In the genomic region with DNA sequence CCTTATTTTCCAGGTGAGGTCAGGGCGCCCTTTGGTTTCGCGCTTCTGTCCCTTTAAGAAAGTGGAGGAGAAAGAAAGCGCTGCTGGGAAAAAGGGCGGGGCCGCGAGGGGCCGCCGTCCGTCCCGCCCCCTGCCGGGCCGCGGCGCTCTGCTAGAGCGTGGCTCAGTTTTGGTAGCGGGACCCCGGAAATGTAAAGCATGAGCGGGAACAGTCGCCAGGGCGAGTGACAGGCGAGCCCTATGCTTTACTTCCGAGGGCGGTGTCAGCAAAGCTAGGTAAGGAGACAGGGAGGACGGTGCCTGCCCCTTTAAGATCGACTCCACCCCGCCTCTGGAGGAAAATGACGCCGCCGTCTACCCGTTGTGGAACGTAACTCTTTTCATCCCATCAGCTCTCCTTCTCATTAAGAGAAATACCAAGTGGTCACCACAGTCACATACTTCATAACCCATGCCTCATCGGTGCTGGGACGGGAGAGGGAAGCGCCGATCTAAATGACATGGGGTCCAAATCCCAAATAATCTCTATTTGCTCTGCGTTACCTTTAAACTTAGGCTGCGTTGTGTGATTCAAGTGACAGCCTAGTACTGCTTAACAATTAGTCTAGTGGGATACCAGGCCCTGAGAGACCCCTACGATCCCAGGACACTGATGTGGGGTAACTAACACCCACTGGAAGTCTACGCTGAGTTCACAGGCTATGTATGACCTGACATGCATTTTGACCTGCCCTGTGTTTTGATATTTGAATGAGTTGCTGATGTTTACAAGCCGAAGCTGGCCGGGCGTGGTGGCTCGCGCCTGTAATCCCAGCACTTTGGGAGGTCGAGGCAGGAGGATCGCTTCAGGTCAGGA, we compare ENCODE assay signal across 8 cellular contexts. TPM values are rescaled to one million over a fixed set of nuclear protein-coding genes. Genes with fewer than 3 reads are reported as not detected.
DNase-seq lines count a peak whose midpoint lies in the region; ATAC-seq and TF ChIP-seq lines count a peak whose summit lies in the region.

A gene with protein sequence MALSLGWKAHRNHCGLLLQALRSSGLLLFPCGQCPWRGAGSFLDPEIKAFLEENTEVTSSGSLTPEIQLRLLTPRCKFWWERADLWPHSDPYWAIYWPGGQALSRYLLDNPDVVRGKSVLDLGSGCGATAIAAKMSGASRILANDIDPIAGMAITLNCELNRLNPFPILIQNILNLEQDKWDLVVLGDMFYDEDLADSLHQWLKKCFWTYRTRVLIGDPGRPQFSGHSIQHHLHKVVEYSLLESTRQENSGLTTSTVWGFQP (plus strand): TSS at position 602 of the 856 bp plus-strand sequence. CDS start 2,266 bp downstream, outside the sequence.

- WGBS in adrenal gland, 4 donors = 2 to 4% (median 3%) methylated on average over 36 to 47 of the region's 47 CpGs
- WGBS in heart left ventricle, 4 donors = 4 to 7% (median 4%) methylated on average over 36 to 47 of the region's 47 CpGs
- WGBS in upper lobe of left lung, 2 donors = 3 to 8% methylated on average over 44 to 47 of the region's 47 CpGs

- H3K27me3 ChIP-seq in adrenal gland (no peaks in the 10 kb centered on the region), heart left ventricle (no peaks in the 10 kb centered on the region), upper lobe of left lung (no peaks in the 10 kb centered on the region)

- H3K27ac ChIP-seq in adrenal gland = peak within 1 kb of the TSS; percentile 70 to 98 (median 94)
- H3K27ac ChIP-seq in heart left ventricle = peak within 1 kb of the TSS; percentile 87 to 99 (median 93)
- peak within 1 kb of the TSS; percentile 92 to 95 (median 94) for H3K27ac ChIP-seq in upper lobe of left lung

- peak; percentile 30 to 91 for TF ChIP-seq POLR2A in adrenal gland (IDR thresholded peaks at IDR 0.05)
- TF ChIP-seq POLR2A in heart left ventricle (IDR thresholded peaks at IDR 0.05) = peak in 1 of 2 donors; percentile 32
- peak in 3 of 4 donors; percentile 47 to 70 (median 61) for TF ChIP-seq POLR2A in upper lobe of left lung (IDR thresholded peaks at IDR 0.05)

- TF ChIP-seq EP300 in upper lobe of left lung (IDR thresholded peaks at IDR 0.05) = no peak

- TF ChIP-seq CTCF in GM12873 (IDR thresholded peaks at IDR 0.05; ENCODE audit: insufficient read depth, low read depth, low read length, missing control alignments) = peak; percentile 31
- peak; percentile 24 to 66 (median 48) for TF ChIP-seq CTCF in adrenal gland (IDR thresholded peaks at IDR 0.05)
- peak in 11 of 12 donors; percentile 33 to 80 (median 46) for TF ChIP-seq CTCF in heart left ventricle (IDR thresholded peaks at IDR 0.05)
- peak in 5 of 6 experiments; percentile 40 to 84 (median 67) for TF ChIP-seq CTCF in upper lobe of left lung (IDR thresholded peaks at IDR 0.05)

- no peaks in the 10 kb centered on the region for H3K36me3 ChIP-seq in adrenal gland (replicated peaks in 1 of 2)
- H3K36me3 ChIP-seq in heart left ventricle = peaks cover 0 to 17% (median 0%) of the 10 kb centered on the region in 9 donors
- peaks cover 0 to 9% (median 0%) of the 10 kb centered on the region in 4 donors for H3K36me3 ChIP-seq in upper lobe of left lung

- ATAC-seq in HG02759 (IDR thresholded peaks at IDR 0.05; ENCODE audit: unreplicated experiment) (peak; percentile 100), heart left ventricle (peak; percentile 88 to 96 (median 96)), upper lobe of left lung (ENCODE audit: low FRiP score in 2 of 2) (peak; percentile 96)

- intact Hi-C loops in adrenal gland (cut with DNase I) = loop anchor here (10.0 kb wide), 3 partner anchors 395 to 655 kb away; no protein-coding TSS in a partner anchor
- intact Hi-C loops in heart left ventricle (cut with DNase I) = loop anchor here (2.0 to 10.0 kb wide), 11 partner anchors 68 to 1015 kb away; a partner anchor contains a TSS

- H3K9me3 ChIP-seq in adrenal gland (replicated peaks in 1 of 3) (no peaks in the 10 kb centered on the region), heart left ventricle (no peaks in the 10 kb centered on the region), upper lobe of left lung (no peaks in the 10 kb centered on the region)

- H3K4me1 ChIP-seq in adrenal gland (replicated peaks in 1 of 2) = peaks cover 10 to 12% of the 10 kb centered on the region in 2 donors
- peaks cover 0 to 12% (median 6%) of the 10 kb centered on the region in 12 donors for H3K4me1 ChIP-seq in heart left ventricle
- peaks cover 0 to 6% (median 3%) of the 10 kb centered on the region in 4 donors for H3K4me1 ChIP-seq in upper lobe of left lung

- peak; percentile 91 to 97 (median 94) for DNase-seq in NCI-H1417 (lab: John Stamatoyannopoulos, UW)
- peak; percentile 90 to 98 for DNase-seq in SW 1271 (lab: John Stamatoyannopoulos, UW)
- DNase-seq in adrenal gland = peak; percentile 84 to 96 (median 92)
- DNase-seq in heart left ventricle = peak; percentile 86 to 91 (median 90)
- peak; percentile 94 for DNase-seq in pons (ENCODE audit: low spot score)
- DNase-seq in upper lobe of left lung = peak; percentile 93 to 96

- H3K4me3 ChIP-seq in adrenal gland (peak within 1 kb of the TSS; percentile 18 to 92 (median 68)), heart left ventricle (peak within 1 kb of the TSS; percentile 28 to 92 (median 70)), upper lobe of left lung (peak within 1 kb of the TSS; percentile 55 to 64 (median 60))

RNA-seq across cellular contexts. Expression of the gene that starts here (rescaled TPM):
- total RNA-seq in adrenal gland (10 to 100 TPM in 2 of 8 donors, 1 to 10 TPM in 6; 2.0 to 11.1 (median 8.3) TPM), heart left ventricle (1 to 10 TPM; 3.1 to 7.4 (median 6.1) TPM), upper lobe of left lung (1 to 10 TPM; 2.1 to 7.3 (median 4.3) TPM)
- polyA plus RNA-seq in adrenal gland (1 to 10 TPM; 2.8 to 7.0 (median 3.6) TPM), heart left ventricle (1 to 10 TPM; 2.3 to 2.8 TPM)

Comparison
In these comparisons a context has a peak if more than half of its experiments do, and no peak if none do; other contexts are left out.
1. Peak in every context shown above with its lines: DNase-seq, ATAC-seq, H3K4me3 ChIP-seq and H3K27ac ChIP-seq.